In the genomic region with DNA sequence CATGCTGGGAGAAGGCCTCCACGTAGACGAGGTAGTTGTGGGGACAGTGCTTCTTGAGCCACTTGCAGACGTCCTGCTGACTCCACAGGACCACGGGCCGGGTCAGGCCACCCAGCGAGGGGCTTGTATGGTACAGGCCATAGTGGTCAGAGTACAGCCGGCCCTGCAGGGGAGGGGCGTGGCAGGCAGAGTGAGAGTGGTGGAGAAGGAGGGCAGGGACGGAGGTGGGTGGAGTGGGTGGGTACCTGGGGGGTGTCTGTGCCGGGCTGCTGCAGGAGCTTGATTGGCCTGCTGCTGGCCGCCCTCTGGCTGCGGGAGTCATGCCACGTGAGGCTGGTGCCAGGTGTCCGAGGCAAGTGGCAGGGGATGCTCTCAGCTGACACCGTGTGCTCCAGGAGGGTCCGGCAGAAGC, we compare ENCODE assay signal across 1 cellular context.
TF ChIP-seq lines count a peak whose summit lies in the region.

No MANE protein-coding gene starts in this region.

TF ChIP-seq in HepG2, 621 proteins besides CTCF, POLR2A, EP300 and RAD21:
- TF ChIP-seq ZKSCAN1 (IDR thresholded peaks at IDR 0.05; ENCODE audit: low read length) (no peak), AGO2 (optimal IDR thresholded peaks at IDR 0.05; ENCODE audit: low read depth, low read length) (peak; percentile 90), ZNF83 (CRISPR knock-in tag; IDR thresholded peaks at IDR 0.05; ENCODE audit: borderline replicate concordance) (peak; percentile 23; the same call in 1 of the 2 replicates), SRSF9 (IDR thresholded peaks at IDR 0.05; ENCODE audit: borderline replicate concordance, insufficient read depth, low read depth, low read length, poor library complexity, severe bottlenecking) (no peak), RBFOX2 (IDR thresholded peaks at IDR 0.05; ENCODE audit: low read depth, low read length) (0 out of 2 replicates have a peak, but pooled peaks have one; percentile 40), ELF1 (CRISPR knock-in tag; IDR thresholded peaks at IDR 0.05) (no peak), RERE (CRISPR knock-in tag; IDR thresholded peaks at IDR 0.05; ENCODE audit: low read depth) (no peak), ZNF598 (CRISPR knock-in tag; IDR thresholded peaks at IDR 0.05; ENCODE audit: borderline replicate concordance) (no peak)
